ENCODE assay signal across 36 cellular contexts in genomic region chr18:11736656-11737055, GRCh38.
"Had no signal": no experiment of that assay in that cellular context is flagged by ENCODE, and none has a peak within 500 bp of the region (broad histone marks: within the 10 kb centered on the region; RNA-seq: fewer than 3 reads in every experiment).

No MANE protein-coding gene starts in this region.

- H3K36me3 ChIP-seq: brain microvascular endothelial cell, esophagus muscularis mucosa, gastroesophageal sphincter, neural progenitor cell, sigmoid colon, thyroid gland, upper lobe of right lung, WERI-Rb-1 had no signal

- H3K4me1 ChIP-seq: neural progenitor cell, parathyroid adenoma, psoas muscle, thyroid gland, upper lobe of right lung had no signal

- H3K27ac Mint-ChIP-seq: activated CD4-positive, alpha-beta memory T cell treated with anti-CD3 and anti-CD28 coated beads for 36 hours; activated naive CD4-positive, alpha-beta T cell treated with anti-CD3 and anti-CD28 coated beads, Interleukin-2, amount 10 ng/mL, durations not matched to agents 7 days and 5 days; activated naive CD8-positive, alpha-beta T cell treated with anti-CD3 and anti-CD28 coated beads, Interleukin-2, amount 10 ng/mL, durations not matched to agents 7 days and 5 days; dendritic cell treated with granulocyte-macrophage colony-stimulating factor and Interleukin-4, amounts not matched to agents 40 ng/mL and 50 ng/mL, for 4 days; memory B cell; natural killer cell; neural progenitor cell; stimulated activated memory B cell treated with anti-CD40 and anti-IgM and Interleukin-4, amounts not matched to agents 10 μg/mL and 1 μg/mL and 100 μg/mL, for 72 hours; stimulated activated naive CD8-positive, alpha-beta T cell treated with anti-CD3 and anti-CD28 coated beads, Interleukin-15, amount 100 ng/mL, for 72 hours; T-helper 17 cell had no signal

- H3K27ac ChIP-seq: brain microvascular endothelial cell, esophagus muscularis mucosa, gastroesophageal sphincter, hepatocyte, neural progenitor cell, parathyroid adenoma, psoas muscle, sigmoid colon, thyroid gland, upper lobe of right lung, WERI-Rb-1 had no signal

- ATAC-seq: activated CD4-positive, CD25-positive, alpha-beta regulatory T cell treated with anti-CD3 and anti-CD28 coated beads, Interleukin-2, amount 50 U/mL, for 24 hours; gastroesophageal sphincter; natural killer cell; psoas muscle; stimulated activated memory B cell treated with anti-CD40 and anti-IgM and Interleukin-4, amounts not matched to agents 10 μg/mL and 1 μg/mL and 100 μg/mL, for 72 hours; stimulated activated naive CD8-positive, alpha-beta T cell treated with anti-CD3 and anti-CD28 coated beads, Interleukin-15, amount 100 ng/mL, for 72 hours; T-helper 17 cell; upper lobe of right lung had no signal

- H3K9me3 ChIP-seq: esophagus muscularis mucosa, gastroesophageal sphincter, psoas muscle, sigmoid colon, thyroid gland, upper lobe of right lung had no signal

- H3K9me3 Mint-ChIP-seq: activated CD4-positive, alpha-beta memory T cell treated with anti-CD3 and anti-CD28 coated beads for 36 hours; activated naive CD4-positive, alpha-beta T cell treated with anti-CD3 and anti-CD28 coated beads, Interleukin-2, amount 10 ng/mL, durations not matched to agents 7 days and 5 days; activated naive CD8-positive, alpha-beta T cell treated with anti-CD3 and anti-CD28 coated beads, Interleukin-2, amount 10 ng/mL, durations not matched to agents 7 days and 5 days; dendritic cell treated with granulocyte-macrophage colony-stimulating factor and Interleukin-4, amounts not matched to agents 40 ng/mL and 50 ng/mL, for 4 days; endodermal cell; memory B cell; natural killer cell; neural progenitor cell; stimulated activated memory B cell treated with anti-CD40 and anti-IgM and Interleukin-4, amounts not matched to agents 10 μg/mL and 1 μg/mL and 100 μg/mL, for 72 hours; stimulated activated naive CD8-positive, alpha-beta T cell treated with anti-CD3 and anti-CD28 coated beads, Interleukin-15, amount 100 ng/mL, for 72 hours had no signal

- DNase-seq: activated CD4-positive, alpha-beta memory T cell treated with anti-CD3 and anti-CD28 coated beads for 36 hours; activated CD4-positive, alpha-beta T cell treated with anti-CD3 and anti-CD28 coated beads for 48 hours; activated CD8-positive, alpha-beta memory T cell treated with anti-CD3 and anti-CD28 coated beads, Interleukin-2, amount 50 U/mL, for 4 hours; activated gamma-delta T cell; activated naive CD4-positive, alpha-beta T cell treated with anti-CD3 and anti-CD28 coated beads, Interleukin-2, amount 10 ng/mL, durations not matched to agents 7 days and 5 days; activated naive CD8-positive, alpha-beta T cell treated with anti-CD3 and anti-CD28 coated beads, Interleukin-2, amount 10 ng/mL, durations not matched to agents 7 days and 5 days; activated T-cell treated with anti-CD3 and anti-CD28 coated beads, Interleukin-2, amount 50 U/mL, for 1 hour; amniotic stem cell; brain microvascular endothelial cell; central memory CD4-positive, alpha-beta T cell; endodermal cell; kidney; natural killer cell; occipital lobe; psoas muscle; stimulated activated CD4-positive, alpha-beta T cell treated with anti-CD3 and anti-CD28 coated beads, Interleukin-1b, Interleukin-23, amount 100 ng/mL, for 48 hours; stimulated activated CD4-positive, alpha-beta T cell treated with anti-CD3 and anti-CD28 coated beads, Interleukin-4, amount 100 ng/mL, for 4 hours; stimulated activated CD8-positive, alpha-beta memory T cell treated with anti-CD3 and anti-CD28 coated beads, Interleukin-4, amount 100 ng/mL, for 48 hours; stimulated activated naive CD8-positive, alpha-beta T cell treated with anti-CD3 and anti-CD28 coated beads, Interleukin-15, amount 100 ng/mL, for 72 hours; substantia nigra; T-helper 17 cell; T1000; thyroid gland; upper lobe of right lung; WERI-Rb-1 had no signal

- H3K36me3 Mint-ChIP-seq: activated CD4-positive, alpha-beta memory T cell treated with anti-CD3 and anti-CD28 coated beads for 36 hours; activated naive CD4-positive, alpha-beta T cell treated with anti-CD3 and anti-CD28 coated beads, Interleukin-2, amount 10 ng/mL, durations not matched to agents 7 days and 5 days; activated naive CD8-positive, alpha-beta T cell treated with anti-CD3 and anti-CD28 coated beads, Interleukin-2, amount 10 ng/mL, durations not matched to agents 7 days and 5 days; memory B cell; natural killer cell; neural progenitor cell; stimulated activated memory B cell treated with anti-CD40 and anti-IgM and Interleukin-4, amounts not matched to agents 10 μg/mL and 1 μg/mL and 100 μg/mL, for 72 hours had no signal

- H3K27me3 ChIP-seq: esophagus muscularis mucosa, gastroesophageal sphincter, hepatocyte, thyroid gland, upper lobe of right lung had no signal

- H3K4me1 Mint-ChIP-seq: stimulated activated naive CD8-positive, alpha-beta T cell treated with anti-CD3 and anti-CD28 coated beads, Interleukin-15, amount 100 ng/mL, for 72 hours had no signal

- H3K4me3 ChIP-seq: esophagus muscularis mucosa, gastroesophageal sphincter, hepatocyte, neural progenitor cell, psoas muscle, sigmoid colon, smooth muscle cell, thyroid gland, upper lobe of right lung had no signal

- H3K4me3 Mint-ChIP-seq: activated CD4-positive, alpha-beta memory T cell treated with anti-CD3 and anti-CD28 coated beads for 36 hours; activated naive CD4-positive, alpha-beta T cell treated with anti-CD3 and anti-CD28 coated beads, Interleukin-2, amount 10 ng/mL, durations not matched to agents 7 days and 5 days; activated naive CD8-positive, alpha-beta T cell treated with anti-CD3 and anti-CD28 coated beads, Interleukin-2, amount 10 ng/mL, durations not matched to agents 7 days and 5 days; dendritic cell treated with granulocyte-macrophage colony-stimulating factor and Interleukin-4, amounts not matched to agents 40 ng/mL and 50 ng/mL, for 4 days; endodermal cell; memory B cell; natural killer cell; neural progenitor cell; stimulated activated memory B cell treated with anti-CD40 and anti-IgM and Interleukin-4, amounts not matched to agents 10 μg/mL and 1 μg/mL and 100 μg/mL, for 72 hours; stimulated activated naive CD8-positive, alpha-beta T cell treated with anti-CD3 and anti-CD28 coated beads, Interleukin-15, amount 100 ng/mL, for 72 hours; T-helper 17 cell had no signal
